ENCODE assay signal across 12 cellular contexts in the genomic region with DNA sequence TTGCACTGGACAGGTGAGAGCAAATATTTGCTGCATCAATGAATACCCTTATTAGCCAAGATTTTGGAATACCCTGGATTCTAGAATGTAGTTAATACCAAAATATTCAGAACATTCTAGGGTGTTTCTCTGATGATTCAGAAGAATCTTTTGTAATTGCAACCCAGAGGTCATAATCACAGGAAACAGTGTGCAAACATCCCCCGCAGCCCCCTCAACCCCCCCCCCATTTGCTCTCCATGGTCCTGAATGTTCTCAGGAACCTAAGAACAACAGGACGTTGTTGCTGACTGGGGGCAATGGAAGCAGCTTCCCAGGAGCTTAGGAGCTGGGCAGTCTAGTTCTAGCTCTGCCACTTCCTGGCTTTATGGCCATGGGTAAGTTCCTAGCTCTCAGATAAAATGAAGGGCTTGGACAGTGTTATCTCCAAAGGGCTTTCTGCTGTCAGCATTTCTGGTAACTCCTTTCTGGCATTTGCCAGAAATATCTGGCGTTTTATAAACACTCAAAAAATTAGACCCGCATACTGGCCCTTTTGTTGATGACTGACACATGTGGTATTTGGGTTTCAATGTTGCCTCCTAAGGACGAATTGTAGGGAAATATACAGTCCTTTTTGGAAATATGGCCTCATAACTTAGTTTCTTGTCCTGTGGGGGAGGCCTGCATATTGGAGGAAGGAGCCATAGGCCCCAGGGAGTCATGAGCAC.
DNase-seq lines count a peak whose midpoint lies in the region; ATAC-seq and TF ChIP-seq lines count a peak whose summit lies in the region.
"Had no signal": no experiment of that assay in that cellular context is flagged by ENCODE, and none has a peak within 500 bp of the region (broad histone marks: within the 10 kb centered on the region; RNA-seq: fewer than 3 reads in every experiment).

No MANE protein-coding gene starts in this region.

- TF ChIP-seq CTCF in cardiac fibroblast (IDR thresholded peaks at IDR 0.05; ENCODE audit: low read depth, low read length) = no peak
- no peak for TF ChIP-seq CTCF in GM10266 (IDR thresholded peaks at IDR 0.05; ENCODE audit: control insufficient read depth, insufficient read depth, low read depth, missing control alignments)

- DNase-seq in AML-193 (lab: John Stamatoyannopoulos, UW) (peak; percentile 1 to 2), LHCN-M2 (ENCODE audit: low read depth) (peak; percentile 17), cardiac fibroblast (ENCODE audit: low read depth in 2 of 2) (peak; percentile 40 to 42), left kidney (ENCODE audit: low read depth, low spot score) (peak; percentile 74), GM10266 (ENCODE audit: extremely low spot score) (no peak), cerebellar cortex (ENCODE audit: low spot score) (no peak), posterior vena cava (ENCODE audit: low spot score) (no peak)
- DNase-seq: activated naive CD4-positive, alpha-beta T cell treated with anti-CD3 and anti-CD28 coated beads, Interleukin-2, amount 50 U/mL, for 16 hours; NCI-H1092; SW 1271 had no signal

- intact Hi-C loops in posterior vena cava (cut with DNase I) = no loop called here

- H3K4me3 ChIP-seq in cardiac fibroblast (replicated peaks in 1 of 2; ENCODE audit: low read depth in 2 of 2, low read length in 2 of 2) = no peak overlapping the region

- ATAC-seq in HG03342 (IDR thresholded peaks at IDR 0.05; ENCODE audit: unreplicated experiment) = no peak
- ATAC-seq: WTC11 had no signal

Comparison
In these comparisons a context has a peak if more than half of its experiments do, and no peak if none do; other contexts are left out.
1. DNase-seq: peak in AML-193 (2 of 2), LHCN-M2 (single experiment), cardiac fibroblast (2 of 2) and left kidney (single experiment); none in GM10266 (single experiment), cerebellar cortex (single experiment) and posterior vena cava (single experiment).